ENCODE assay signal across 1 cellular context in genomic region chr12:116141110-116141832, GRCh38.
A peak's percentile ranks its signal among the peaks of the same experiment; 100 is the strongest.
TF ChIP-seq lines count a peak whose summit lies in the region.

No MANE protein-coding gene starts in this region.

TF ChIP-seq in K562, 482 proteins besides CTCF, POLR2A, EP300 and RAD21 (continued from another document):
- TF ChIP-seq, protein P1, sequence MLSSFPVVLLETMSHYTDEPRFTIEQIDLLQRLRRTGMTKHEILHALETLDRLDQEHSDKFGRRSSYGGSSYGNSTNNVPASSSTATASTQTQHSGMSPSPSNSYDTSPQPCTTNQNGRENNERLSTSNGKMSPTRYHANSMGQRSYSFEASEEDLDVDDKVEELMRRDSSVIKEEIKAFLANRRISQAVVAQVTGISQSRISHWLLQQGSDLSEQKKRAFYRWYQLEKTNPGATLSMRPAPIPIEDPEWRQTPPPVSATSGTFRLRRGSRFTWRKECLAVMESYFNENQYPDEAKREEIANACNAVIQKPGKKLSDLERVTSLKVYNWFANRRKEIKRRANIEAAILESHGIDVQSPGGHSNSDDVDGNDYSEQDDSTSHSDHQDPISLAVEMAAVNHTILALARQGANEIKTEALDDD (IDR thresholded peaks at IDR 0.05), result 0 out of 2 replicates have a peak, but pooled peaks have one; percentile 7
- TF ChIP-seq ZNF384 (IDR thresholded peaks at IDR 0.05; ENCODE audit: low read depth, low read length) (0 out of 2 replicates have a peak, but pooled peaks have one; percentile 14), PCBP1 (IDR thresholded peaks at IDR 0.05; ENCODE audit: low read depth, low read length, poor library complexity, severe bottlenecking) (no peak), COPS2 (conservative IDR thresholded peaks at IDR 0.05) (no peak)
